In the genomic region with DNA sequence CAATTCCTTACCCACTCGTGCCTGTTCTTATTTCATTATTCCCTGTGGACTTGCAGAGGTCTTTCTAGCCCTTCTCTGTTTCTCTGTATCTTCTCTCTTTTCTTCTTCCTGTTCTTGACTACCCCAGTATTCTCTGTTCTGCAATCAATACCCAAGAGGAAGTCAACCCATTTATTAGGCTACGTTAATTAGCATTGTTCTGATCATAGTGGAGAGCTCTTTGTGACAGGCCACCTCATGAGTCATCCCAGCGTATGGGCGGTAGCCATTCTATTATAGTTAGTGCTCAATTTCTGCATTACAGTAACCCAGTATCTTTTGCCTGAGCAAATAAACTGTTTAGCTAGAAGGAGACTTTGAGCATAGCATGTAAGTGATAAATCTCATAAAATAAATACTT, we compare ENCODE assay signal across 18 cellular contexts.
"Had no signal": no experiment of that assay in that cellular context is flagged by ENCODE, and none has a peak within 500 bp of the region (broad histone marks: within the 10 kb centered on the region; RNA-seq: fewer than 3 reads in every experiment).

No MANE protein-coding gene starts in this region.

- FAIRE-seq: kidney had no signal

- DNase-seq: activated CD4-positive, alpha-beta T cell treated with anti-CD3 and anti-CD28 coated beads, Interleukin-2, amount 50 U/mL, for 48 hours; activated CD4-positive, CD25-positive, alpha-beta regulatory T cell treated with anti-CD3 and anti-CD28 coated beads, Interleukin-2, amount 50 U/mL, for 72 hours; activated naive CD4-positive, alpha-beta T cell treated with anti-CD3 and anti-CD28 coated beads for 36 hours; activated naive CD8-positive, alpha-beta T cell treated with anti-CD3 and anti-CD28 coated beads, Interleukin-2, amount 50 U/mL, for 24 hours; aorta; cortex of kidney; effector CD4-positive, alpha-beta T cell; hippocampal formation; kidney; left ventricle myocardium inferior; naive thymus-derived CD4-positive, alpha-beta T cell; ovary; stimulated activated CD4-positive, alpha-beta T cell treated with anti-CD3 and anti-CD28 coated beads, Interleukin-12 subunit alpha, Interleukin-12 subunit beta, amount 100 ng/mL, for 4 hours; stimulated activated CD4-positive, alpha-beta T cell treated with anti-CD3 and anti-CD28 coated beads, Interleukin-2, amount 100 ng/mL, for 24 hours; thyroid gland had no signal

- H3K4me1 ChIP-seq: esophagus muscularis mucosa, left ventricle myocardium inferior, thyroid gland had no signal

- H3K27me3 ChIP-seq: esophagus muscularis mucosa, ovary, thyroid gland had no signal

- H3K36me3 ChIP-seq: esophagus muscularis mucosa, left ventricle myocardium inferior, ovary, thyroid gland had no signal

- H3K4me3 ChIP-seq: esophagus muscularis mucosa, left ventricle myocardium inferior, ovary, thyroid gland had no signal

- H3K9me3 ChIP-seq: esophagus muscularis mucosa, left ventricle myocardium inferior, ovary, thyroid gland had no signal

- H3K27ac ChIP-seq: esophagus muscularis mucosa, left ventricle myocardium inferior, ovary, thyroid gland had no signal

- ATAC-seq: activated naive CD8-positive, alpha-beta T cell treated with anti-CD3 and anti-CD28 coated beads, Interleukin-2, amount 50 U/mL, for 24 hours; activated T-helper 17 cell treated with anti-CD3 and anti-CD28 coated beads, Interleukin-2, amount 50 U/mL, for 72 hours; naive thymus-derived CD4-positive, alpha-beta T cell; stimulated activated effector memory CD8-positive, alpha-beta T cell treated with anti-CD3 and anti-CD28 coated beads, Interleukin-12 subunit alpha, Interleukin-12 subunit beta, amount 100 ng/mL, for 72 hours had no signal
